Comparison of ENCODE assay signal across 19 cellular contexts in genomic region chr1:209483691-209484090, GRCh38.
A peak's percentile ranks its signal among the peaks of the same experiment; 100 is the strongest.
DNase-seq lines count a peak whose midpoint lies in the region; FAIRE-seq and TF ChIP-seq lines count a peak whose summit lies in the region.
"Had no signal": no experiment of that assay in that cellular context is flagged by ENCODE, and none has a peak within 500 bp of the region (broad histone marks: within the 10 kb centered on the region; RNA-seq: fewer than 3 reads in every experiment).

No MANE protein-coding gene starts in this region.

- TF ChIP-seq EP300 in esophagus muscularis mucosa (IDR thresholded peaks at IDR 0.05), result no peak

- intact Hi-C loops in esophagus muscularis mucosa (cut with DNase I), result no loop called here

- no peaks in the 10 kb centered on the region for H3K27me3 ChIP-seq in keratinocyte (ENCODE audit: control insufficient read depth, extremely low read depth, insufficient read depth, low read length)
- H3K27me3 ChIP-seq in esophagus muscularis mucosa, result no peaks in the 10 kb centered on the region
- H3K27me3 ChIP-seq in CD8-positive, alpha-beta memory T cell (ENCODE audit: insufficient read depth, low read length, poor library complexity, severe bottlenecking), result no peaks in the 10 kb centered on the region
- H3K27me3 ChIP-seq: BLaER1 treated with 17β-estradiol and CSF1 and Interleukin-3, amounts not matched to agents 10 nM and 100 nM had no signal

- no peaks in the 10 kb centered on the region for H3K36me3 Mint-ChIP-seq in CD8-positive, alpha-beta memory T cell
- H3K36me3 Mint-ChIP-seq: CD8-positive, alpha-beta T cell; IgD-negative memory B cell had no signal

- no peak overlapping the region for H2AFZ ChIP-seq in keratinocyte (ENCODE audit: control insufficient read depth, low read length)
- H2AFZ ChIP-seq: GM23338 had no signal

- no peaks in the 10 kb centered on the region for H3K9me3 Mint-ChIP-seq in CD8-positive, alpha-beta memory T cell
- H3K9me3 Mint-ChIP-seq: CD8-positive, alpha-beta T cell; GM23338; IgD-negative memory B cell had no signal

- H3K27me3 Mint-ChIP-seq in CD8-positive, alpha-beta memory T cell, result peaks cover 4% of the 10 kb centered on the region in 2 donors

- CTCF ChIA-PET in CD8-positive, alpha-beta memory T cell (lab: Charles Lee), result no interaction called here

- FAIRE-seq in keratinocyte (lab: Jason Lieb, UNC), result peak; percentile 85
- FAIRE-seq: D721Med, GM12878, H54, HepG2 had no signal

- H3K4me3 ChIP-seq in keratinocyte (ENCODE audit: control insufficient read depth in 2 of 3, extremely low read depth in 1 of 3, insufficient read depth in 2 of 3, low read depth in 1 of 3, low read length in 3 of 3), result no peak overlapping the region
- H3K4me3 ChIP-seq in esophagus muscularis mucosa, result no peak overlapping the region
- H3K4me3 ChIP-seq in CD8-positive, alpha-beta memory T cell (ENCODE audit: low read length), result no peak overlapping the region
- H3K4me3 ChIP-seq: BLaER1 treated with 17β-estradiol and CSF1 and Interleukin-3, amounts not matched to agents 10 nM and 100 nM; GM12878; GM23338 had no signal

- no peak overlapping the region for H3K4me2 ChIP-seq in keratinocyte (ENCODE audit: control insufficient read depth, extremely low read depth, insufficient read depth, low read depth, low read length)
- H3K4me2 ChIP-seq: BLaER1 treated with 17β-estradiol and CSF1 and Interleukin-3, amounts not matched to agents 10 nM and 100 nM; GM23338 had no signal

- H3K36me3 ChIP-seq in keratinocyte (ENCODE audit: control insufficient read depth in 2 of 2, extremely low read depth in 1 of 2, insufficient read depth in 2 of 2, low read length in 2 of 2) (no peaks in the 10 kb centered on the region), esophagus muscularis mucosa (no peaks in the 10 kb centered on the region)
- no peaks in the 10 kb centered on the region for H3K36me3 ChIP-seq in CD8-positive, alpha-beta memory T cell (ENCODE audit: insufficient read depth, low read length)
- H3K36me3 ChIP-seq: BLaER1 treated with 17β-estradiol and CSF1 and Interleukin-3, amounts not matched to agents 10 nM and 100 nM had no signal

- no peaks in the 10 kb centered on the region for H3K9me1 ChIP-seq in keratinocyte (ENCODE audit: control insufficient read depth, extremely low read depth, insufficient read depth, low read length)

- no peak overlapping the region for H3K4me3 Mint-ChIP-seq in CD8-positive, alpha-beta memory T cell
- H3K4me3 Mint-ChIP-seq: B cell; CD8-positive, alpha-beta T cell; GM23338; IgD-negative memory B cell had no signal

- H3K4me1 ChIP-seq in keratinocyte (ENCODE audit: control insufficient read depth, extremely low read depth, insufficient read depth, low read length), result peaks cover 38% of the 10 kb centered on the region
- H3K4me1 ChIP-seq in esophagus muscularis mucosa, result no peaks in the 10 kb centered on the region
- no peaks in the 10 kb centered on the region for H3K4me1 ChIP-seq in CD8-positive, alpha-beta memory T cell (ENCODE audit: insufficient read depth, low read length)

- no peak for TF ChIP-seq POLR2A in esophagus muscularis mucosa (IDR thresholded peaks at IDR 0.05; ENCODE audit: low read depth)
- no peak for TF ChIP-seq POLR2A in erythroblast (IDR thresholded peaks at IDR 0.05; ENCODE audit: low read length)

- no peaks in the 10 kb centered on the region for H3K79me2 ChIP-seq in keratinocyte (ENCODE audit: control insufficient read depth, insufficient read depth, low read length)

- DNase-seq in EL (peak; percentile 35), M059J (ENCODE audit: low read depth) (peak; percentile 34), amniotic epithelial cell (ENCODE audit: low read depth) (peak; percentile 35), keratinocyte (ENCODE audit: low read depth, low spot score) (no peak), esophagus muscularis mucosa (ENCODE audit: extremely low spot score) (no peak), RPMI8226 (no peak), erythroblast (lab: John Stamatoyannopoulos, UW) (no peak)
- no peak for DNase-seq in CD8-positive, alpha-beta memory T cell
- DNase-seq: CD8-positive, alpha-beta T cell; HCEC 1CT; KBM-7 had no signal

- dilution Hi-C loops in keratinocyte (cut with MboI; ENCODE audit: extremely low pct_ligation_motif_present, low sequenced_read_pairs), result no loop called here

- H3K9ac ChIP-seq in keratinocyte (ENCODE audit: control insufficient read depth, extremely low read depth, insufficient read depth, low read length), result no peak overlapping the region
- H3K9ac ChIP-seq: BLaER1 treated with 17β-estradiol and CSF1 and Interleukin-3, amounts not matched to agents 10 nM and 100 nM had no signal

- TF ChIP-seq CTCF in keratinocyte (optimal IDR thresholded peaks at IDR 0.05 in 1 of 3, IDR thresholded peaks at IDR 0.05 in 1 of 3, conservative IDR thresholded peaks at IDR 0.05 in 1 of 3; ENCODE audit: extremely low read depth in 1 of 3, insufficient read depth in 2 of 3, low read length in 3 of 3), result no peak
- TF ChIP-seq CTCF in esophagus muscularis mucosa (IDR thresholded peaks at IDR 0.05), result no peak

- H3K27ac ChIP-seq in keratinocyte (ENCODE audit: control insufficient read depth, insufficient read depth, low read length), result no peak overlapping the region
- no peak overlapping the region for H3K27ac ChIP-seq in esophagus muscularis mucosa (replicated peaks in 1 of 4)
- no peak overlapping the region for H3K27ac ChIP-seq in CD8-positive, alpha-beta memory T cell (ENCODE audit: low read depth, low read length)
- H3K27ac ChIP-seq: BLaER1 treated with 17β-estradiol and CSF1 and Interleukin-3, amounts not matched to agents 10 nM and 100 nM had no signal

- 92% methylated on average over 4 of the region's 4 CpGs for WGBS in esophagus muscularis mucosa

- no peak overlapping the region for H3K27ac Mint-ChIP-seq in CD8-positive, alpha-beta memory T cell
- H3K27ac Mint-ChIP-seq: B cell; CD8-positive, alpha-beta T cell; GM23338; IgD-negative memory B cell had no signal

- no peaks in the 10 kb centered on the region for H4K20me1 ChIP-seq in keratinocyte (ENCODE audit: control insufficient read depth, extremely low read depth, insufficient read depth, low read length)
- H4K20me1 ChIP-seq: BLaER1 treated with 17β-estradiol and CSF1 and Interleukin-3, amounts not matched to agents 10 nM and 100 nM had no signal

- H3K9me3 ChIP-seq in keratinocyte (ENCODE audit: control insufficient read depth, low read depth, low read length) (no peaks in the 10 kb centered on the region), esophagus muscularis mucosa (no peaks in the 10 kb centered on the region)
- no peaks in the 10 kb centered on the region for H3K9me3 ChIP-seq in CD8-positive, alpha-beta memory T cell (ENCODE audit: low read length)
- H3K9me3 ChIP-seq: BLaER1 treated with 17β-estradiol and CSF1 and Interleukin-3, amounts not matched to agents 10 nM and 100 nM had no signal

- POLR2A ChIA-PET in CD8-positive, alpha-beta memory T cell (lab: Charles Lee), result no interaction called here

- peaks cover 6 to 15% (median 11%) of the 10 kb centered on the region in 3 donors for H3K4me1 Mint-ChIP-seq in CD8-positive, alpha-beta memory T cell
- H3K4me1 Mint-ChIP-seq: B cell, GM23338 had no signal

Comparison
In these comparisons a context has a peak if more than half of its experiments do, and no peak if none do; other contexts are left out.
1. DNase-seq: peak in EL (single experiment), M059J (single experiment) and amniotic epithelial cell (single experiment); none in keratinocyte (single experiment), esophagus muscularis mucosa (single experiment), RPMI8226 (single experiment), CD8-positive, alpha-beta memory T cell (0 of 5) and erythroblast (0 of 2).